In the genomic region with DNA sequence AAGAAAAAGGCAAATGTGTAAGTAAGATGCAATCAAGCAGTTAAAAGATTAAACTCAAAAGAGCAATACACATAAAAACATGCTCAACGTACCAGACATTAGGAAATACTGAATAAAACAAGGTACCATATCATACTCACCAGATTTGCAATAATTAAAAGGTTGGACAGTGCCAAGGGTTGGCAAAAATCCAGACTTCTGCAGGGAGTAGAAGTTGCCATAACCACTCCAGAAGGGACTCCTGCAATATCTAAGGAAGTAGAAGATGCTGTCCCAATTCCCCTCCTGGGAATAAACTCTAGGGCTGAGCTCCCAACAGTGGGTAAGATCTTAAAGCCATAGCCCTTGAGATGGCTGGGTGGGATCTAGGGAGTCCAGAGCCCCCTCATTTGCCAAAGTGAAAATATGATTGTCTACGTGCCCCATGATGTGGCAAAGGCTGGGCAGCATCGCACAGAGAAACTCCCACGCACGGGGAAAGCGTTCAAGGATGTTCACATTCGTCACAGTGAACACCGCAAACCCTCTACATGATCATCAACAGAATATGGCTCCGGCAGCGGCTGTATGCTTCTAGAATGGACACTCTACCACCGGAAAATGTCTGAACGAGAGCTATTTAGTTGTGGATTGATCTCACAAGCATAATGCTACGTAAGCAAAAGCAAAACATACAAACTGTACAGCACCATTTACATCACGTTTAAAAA, we compare ENCODE assay signal across 13 cellular contexts. TPM values are rescaled to one million over a fixed set of nuclear protein-coding genes. Genes with fewer than 3 reads are reported as not detected.
DNase-seq lines count a peak whose midpoint lies in the region; ATAC-seq and TF ChIP-seq lines count a peak whose summit lies in the region.
"Had no signal": no experiment of that assay in that cellular context is flagged by ENCODE, and none has a peak within 500 bp of the region (broad histone marks: within the 10 kb centered on the region; RNA-seq: fewer than 3 reads in every experiment).

No MANE protein-coding gene starts in this region.

- H3K27ac Mint-ChIP-seq in endothelial cell (ENCODE audit: unreplicated experiment) (peak overlapping the region; percentile 100), osteocyte (ENCODE audit: unreplicated experiment) (peak overlapping the region; percentile 11)

- no peak for TF ChIP-seq POLR2A in ovary (IDR thresholded peaks at IDR 0.05)

- H3K9me3 ChIP-seq in right atrium auricular region (no peaks in the 10 kb centered on the region), aorta (ENCODE audit: control insufficient read depth, low read length) (no peaks in the 10 kb centered on the region), ovary (no peaks in the 10 kb centered on the region)
- H3K9me3 ChIP-seq: BLaER1 had no signal

- H3K4me1 ChIP-seq in right atrium auricular region (peaks cover 0 to 92% of the 10 kb centered on the region in 2 donors), aorta (ENCODE audit: control insufficient read depth in 1 of 2, insufficient read depth in 2 of 2, low read length in 2 of 2) (peaks cover 6 to 23% of the 10 kb centered on the region in 2 donors), ovary (ENCODE audit: insufficient read depth) (peaks cover 32% of the 10 kb centered on the region)

- WGBS in aorta, 2 donors, result 83 to 86% methylated on average over 14 of the region's 14 CpGs
- 71 to 79% (median 72%) methylated on average over 14 of the region's 14 CpGs for WGBS in ovary, 3 donors

- peaks cover 91% of the 10 kb centered on the region for H3K4me1 Mint-ChIP-seq in endothelial cell (ENCODE audit: unreplicated experiment)
- peaks cover 60% of the 10 kb centered on the region for H3K4me1 Mint-ChIP-seq in osteocyte (ENCODE audit: unreplicated experiment)

- H3K4me3 ChIP-seq in right atrium auricular region, result no peak overlapping the region
- no peak overlapping the region for H3K4me3 ChIP-seq in aorta (ENCODE audit: low read length in 2 of 2)
- no peak overlapping the region for H3K4me3 ChIP-seq in ovary
- H3K4me3 ChIP-seq: BLaER1 had no signal

- H3K4me3 Mint-ChIP-seq in endothelial cell (ENCODE audit: unreplicated experiment), result peak overlapping the region; percentile 42
- H3K4me3 Mint-ChIP-seq in osteocyte (ENCODE audit: unreplicated experiment), result no peak overlapping the region
- H3K4me3 Mint-ChIP-seq: activated T-cell treated with anti-CD3 and anti-CD28 coated beads, Interleukin-2, amount 50 U/mL, for 72 hours had no signal

- H3K36me3 Mint-ChIP-seq in endothelial cell (ENCODE audit: low read depth, unreplicated experiment) (peaks cover 52% of the 10 kb centered on the region), osteocyte (ENCODE audit: unreplicated experiment) (peaks cover 16% of the 10 kb centered on the region)

- H3K27me3 Mint-ChIP-seq in endothelial cell (ENCODE audit: unreplicated experiment) (peaks cover 6% of the 10 kb centered on the region), osteocyte (ENCODE audit: unreplicated experiment) (no peaks in the 10 kb centered on the region)

- no peak for TF ChIP-seq CTCF in right atrium auricular region (IDR thresholded peaks at IDR 0.05)
- no peak for TF ChIP-seq CTCF in endothelial cell (IDR thresholded peaks at IDR 0.05; ENCODE audit: unreplicated experiment)
- TF ChIP-seq CTCF in osteocyte (IDR thresholded peaks at IDR 0.05), result no peak
- no peak for TF ChIP-seq CTCF in ovary (IDR thresholded peaks at IDR 0.05)

- H3K27me3 ChIP-seq in right atrium auricular region (no peaks in the 10 kb centered on the region), aorta (ENCODE audit: control insufficient read depth in 1 of 2, insufficient read depth in 2 of 2, low read length in 1 of 2) (no peaks in the 10 kb centered on the region), ovary (no peaks in the 10 kb centered on the region)
- H3K27me3 ChIP-seq: BLaER1 had no signal

- intact Hi-C loops in Right ventricle myocardium inferior (cut with DNase I), result no loop called here
- intact Hi-C loops in aorta (cut with DNase I), result no loop called here
- intact Hi-C loops in ovary (cut with DNase I), result no loop called here

- H3K27ac ChIP-seq in right atrium auricular region, result peak overlapping the region; percentile 94 to 99
- H3K27ac ChIP-seq in aorta (ENCODE audit: low read depth in 1 of 2, low read length in 2 of 2), result peak overlapping the region; percentile 49 to 99
- H3K27ac ChIP-seq in ovary, result peak overlapping the region in 1 of 2 donors; percentile 71
- H3K27ac ChIP-seq: BLaER1 had no signal

- no peaks in the 10 kb centered on the region for H3K9me3 Mint-ChIP-seq in endothelial cell (ENCODE audit: unreplicated experiment)
- H3K9me3 Mint-ChIP-seq in osteocyte (ENCODE audit: unreplicated experiment), result no peaks in the 10 kb centered on the region
- H3K9me3 Mint-ChIP-seq: activated T-cell treated with anti-CD3 and anti-CD28 coated beads, Interleukin-2, amount 50 U/mL, for 72 hours had no signal

- no peak for TF ChIP-seq EP300 in ovary (IDR thresholded peaks at IDR 0.05)

- H3K36me3 ChIP-seq in right atrium auricular region, result peaks cover 19% of the 10 kb centered on the region
- H3K36me3 ChIP-seq in aorta (ENCODE audit: control insufficient read depth in 1 of 2, insufficient read depth in 2 of 2, low read length in 1 of 2), result no peaks in the 10 kb centered on the region
- H3K36me3 ChIP-seq in ovary, result no peaks in the 10 kb centered on the region

- DNase-seq in right atrium auricular region (ENCODE audit: low spot score) (no peak), Right ventricle myocardium inferior (ENCODE audit: missing footprints) (no peak), endothelial cell (ENCODE audit: low spot score) (no peak), osteocyte (ENCODE audit: extremely low spot score, unreplicated experiment) (no peak), aorta (no peak), EL (no peak), ovary (no peak)
- DNase-seq in activated naive CD4-positive, alpha-beta T cell treated with Interleukin-2 at 50 U/mL for 16 hours, result no peak
- DNase-seq: activated CD4-positive, CD25-positive, alpha-beta regulatory T cell; activated T-cell treated with anti-CD3 and anti-CD28 coated beads, Interleukin-2, amount 50 U/mL, for 72 hours; KBM-7 had no signal

- ATAC-seq in Right ventricle myocardium inferior (no peak), aorta (ENCODE audit: low FRiP score) (no peak)
- ATAC-seq: activated T-cell treated with anti-CD3 and anti-CD28 coated beads, Interleukin-2, amount 50 U/mL, for 72 hours; HCT116 had no signal

RNA-seq across cellular contexts. Expression of gene KCTD10, which starts 12.3 kb away (rescaled TPM):
- total RNA-seq in right atrium auricular region, result 10 to 100 TPM; 34.4 to 55.9 TPM
- total RNA-seq in Right ventricle myocardium inferior, result 32.2 TPM
- 128 TPM for total RNA-seq in endothelial cell (ENCODE audit: unreplicated experiment)
- total RNA-seq in osteocyte, result 43.1 and 43.5 TPM in 2 replicates
- 100 to 1,000 TPM; 157 to 199 TPM for total RNA-seq in aorta
- 100 to 1,000 TPM in 1 of 2 donors, 10 to 100 TPM in 1; 79.7 to 172 TPM for polyA plus RNA-seq in aorta
- total RNA-seq in ovary, result 10 to 100 TPM; 21.9 to 47.9 (median 38.0) TPM
- polyA plus RNA-seq in ovary, result 10 to 100 TPM; 21.6 to 70.6 TPM

RNA-seq across cellular contexts. Expression of gene UBE3B, which starts 12.6 kb away (rescaled TPM):
- 10 to 100 TPM; 41.7 to 71.8 TPM for total RNA-seq in right atrium auricular region
- total RNA-seq in Right ventricle myocardium inferior, result 56.1 TPM
- total RNA-seq in endothelial cell (ENCODE audit: unreplicated experiment), result 44.3 TPM
- 33.0 and 37.0 TPM in 2 replicates for total RNA-seq in osteocyte
- total RNA-seq in aorta, result 10 to 100 TPM; 36.2 to 40.2 TPM
- polyA plus RNA-seq in aorta, result 10 to 100 TPM; 12.9 to 15.8 TPM
- total RNA-seq in ovary, result 10 to 100 TPM; 21.9 to 53.4 (median 33.5) TPM
- polyA plus RNA-seq in ovary, result 10 to 100 TPM; 12.1 to 27.8 TPM
